1 cellular context compared by ENCODE assay signal in the genomic region with DNA sequence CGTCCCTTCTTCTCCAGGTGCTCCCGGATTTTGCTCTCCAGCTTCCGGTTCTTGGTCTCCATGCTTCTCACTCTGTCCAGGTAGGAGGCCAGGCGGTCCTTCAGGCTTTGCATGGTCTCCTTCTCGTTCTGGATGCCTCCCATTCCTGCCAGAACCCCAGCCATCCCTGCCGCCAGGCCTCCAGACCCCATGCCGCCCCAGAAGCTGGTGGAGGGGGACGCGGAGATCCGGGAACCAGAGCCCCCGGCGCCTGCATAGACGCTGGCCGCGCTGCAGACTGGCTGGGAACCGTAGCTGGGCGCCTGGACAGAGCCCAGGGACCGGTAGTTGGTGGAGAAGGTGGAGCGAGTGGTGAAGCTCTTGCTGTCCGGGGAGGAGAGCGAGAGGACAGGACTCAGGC. TPM values are rescaled to one million over a fixed set of nuclear protein-coding genes. Genes with fewer than 3 reads are reported as not detected.
"Had no signal": no experiment of that assay in that cellular context is flagged by ENCODE, and none has a peak within 500 bp of the region (broad histone marks: within the 10 kb centered on the region; RNA-seq: fewer than 3 reads in every experiment).

No MANE protein-coding gene starts in this region.

RNA-seq across cellular contexts. Expression of a gene that starts 35.1 kb away (rescaled TPM):
- polyA plus RNA-seq: immature natural killer cell had no signal
